ENCODE assay signal across 20 cellular contexts in genomic region chr1:220873087-220873486, GRCh38. TPM values are rescaled to one million over a fixed set of nuclear protein-coding genes. Genes with fewer than 3 reads are reported as not detected.
"Had no signal": no experiment of that assay in that cellular context is flagged by ENCODE, and none has a peak within 500 bp of the region (broad histone marks: within the 10 kb centered on the region; RNA-seq: fewer than 3 reads in every experiment).

No MANE protein-coding gene starts in this region.

- H3K9me3 ChIP-seq: esophagus squamous epithelium, gastroesophageal sphincter, left ventricle myocardium inferior, pancreas, spleen, testis had no signal

- H3K4me3 ChIP-seq: esophagus squamous epithelium, gastroesophageal sphincter, left ventricle myocardium inferior, lung, pancreas, spleen, testis had no signal

- H3K27me3 ChIP-seq: gastroesophageal sphincter, pancreas, testis had no signal

- H3K27ac ChIP-seq: esophagus squamous epithelium, gastroesophageal sphincter, pancreas, testis had no signal

- H3K4me1 ChIP-seq: testis had no signal

- H3K36me3 ChIP-seq: esophagus squamous epithelium, gastroesophageal sphincter, left ventricle myocardium inferior, pancreas, spleen had no signal

- ATAC-seq: gastroesophageal sphincter; right cardiac atrium; stimulated activated memory B cell treated with anti-CD40 and anti-IgM and Interleukin-4, amounts not matched to agents 10 μg/mL and 1 μg/mL and 100 μg/mL, for 72 hours; stimulated activated naive CD8-positive, alpha-beta T cell treated with anti-CD3 and anti-CD28 coated beads, Interleukin-15, amount 100 ng/mL, for 72 hours had no signal

- DNase-seq: esophagus squamous epithelium; foreskin fibroblast; immature natural killer cell; left ventricle myocardium inferior; mesendoderm; naive B cell; occipital lobe; pancreas; right cardiac atrium; spleen; stimulated activated CD4-positive, alpha-beta T cell treated with anti-CD3 and anti-CD28 coated beads, Interleukin-15, amount 100 ng/mL, for 24 hours; stimulated activated CD4-positive, alpha-beta T cell treated with anti-CD3 and anti-CD28 coated beads, Interleukin-1b, Interleukin-23, amount 100 ng/mL, for 48 hours; stimulated activated CD4-positive, alpha-beta T cell treated with anti-CD3 and anti-CD28 coated beads, Interleukin-4, amount 100 ng/mL, for 24 hours; stimulated activated naive CD8-positive, alpha-beta T cell treated with anti-CD3 and anti-CD28 coated beads, Interleukin-15, amount 100 ng/mL, for 72 hours; testis; trophoblast cell had no signal

RNA-seq across cellular contexts. Expression of gene HLX, which starts 6.2 kb away (rescaled TPM):
- polyA plus RNA-seq: keratinocyte had no signal
